In genomic region chr6:7067305-7067704, GRCh38 we compare ENCODE assay signal across 26 cellular contexts. TPM values are rescaled to one million over a fixed set of nuclear protein-coding genes. Genes with fewer than 3 reads are reported as not detected.
"Had no signal": no experiment of that assay in that cellular context is flagged by ENCODE, and none has a peak within 500 bp of the region (broad histone marks: within the 10 kb centered on the region; RNA-seq: fewer than 3 reads in every experiment).

No MANE protein-coding gene starts in this region.

- H3K4me3 ChIP-seq: heart left ventricle, lower lobe of right lung, mucosa of descending colon, ovary, psoas muscle, skin epidermis, suprapubic skin, thoracic aorta, tibial nerve, uterus had no signal

- H3K9me3 ChIP-seq: heart left ventricle, lower lobe of right lung, mucosa of descending colon, ovary, psoas muscle, suprapubic skin, thoracic aorta, tibial nerve, uterus had no signal

- H3K4me3 Mint-ChIP-seq: naive thymus-derived CD4-positive, alpha-beta T cell; natural killer cell treated with Interleukin-12 subunit alpha and Interleukin-12 subunit beta and Interleukin-15 and Interleukin-18, amount 100 ng/mL, for 72 hours; stimulated activated naive CD8-positive, alpha-beta T cell treated with anti-CD3 and anti-CD28 coated beads, Interleukin-15, Interleukin-2, amounts not matched to agents 100 ng/mL and 50 ng/mL, for 24 hours; type B pancreatic cell had no signal

- H3K36me3 ChIP-seq: heart left ventricle, lower lobe of right lung, ovary, suprapubic skin, thoracic aorta, tibial nerve, uterus had no signal

- DNase-seq: heart left ventricle; islet precursor cell; left ventricle myocardium superior; lower lobe of right lung; mammary epithelial cell; midbrain; mucosa of descending colon; naive thymus-derived CD4-positive, alpha-beta T cell; ovary; posterior cingulate gyrus; psoas muscle; stimulated activated CD4-positive, alpha-beta T cell treated with anti-CD3 and anti-CD28 coated beads, Interleukin-12 subunit alpha, Interleukin-12 subunit beta, amount 100 ng/mL, for 4 hours; stimulated activated CD4-positive, alpha-beta T cell treated with anti-CD3 and anti-CD28 coated beads, Interleukin-15, amount 100 ng/mL, for 24 hours; stimulated activated CD4-positive, alpha-beta T cell treated with anti-CD3 and anti-CD28 coated beads, Interleukin-2, amount 100 ng/mL, for 24 hours; stimulated activated CD4-positive, alpha-beta T cell treated with anti-CD3 and anti-CD28 coated beads, Interleukin-4, amount 100 ng/mL, for 1 hour; stimulated activated naive CD4-positive, alpha-beta T cell; uterus had no signal

- H3K36me3 Mint-ChIP-seq: natural killer cell treated with Interleukin-12 subunit alpha and Interleukin-12 subunit beta and Interleukin-15 and Interleukin-18, amount 100 ng/mL, for 72 hours; type B pancreatic cell had no signal

- H3K27ac ChIP-seq: heart left ventricle, lower lobe of right lung, ovary, psoas muscle, skin epidermis, suprapubic skin, thoracic aorta, tibial nerve, uterus had no signal

- H3K4me1 ChIP-seq: heart left ventricle, lower lobe of right lung, psoas muscle, suprapubic skin, tibial nerve, uterus had no signal

- H3K27me3 ChIP-seq: heart left ventricle, ovary, suprapubic skin, tibial nerve, uterus had no signal

- H3K27me3 Mint-ChIP-seq: stimulated activated naive CD8-positive, alpha-beta T cell treated with anti-CD3 and anti-CD28 coated beads, Interleukin-15, Interleukin-2, amounts not matched to agents 100 ng/mL and 50 ng/mL, for 24 hours; type B pancreatic cell had no signal

- H3K4me1 Mint-ChIP-seq: naive thymus-derived CD4-positive, alpha-beta T cell had no signal

- H3K27ac Mint-ChIP-seq: natural killer cell treated with Interleukin-12 subunit alpha and Interleukin-12 subunit beta and Interleukin-15 and Interleukin-18, amount 100 ng/mL, for 72 hours; stimulated activated naive CD8-positive, alpha-beta T cell treated with anti-CD3 and anti-CD28 coated beads, Interleukin-15, Interleukin-2, amounts not matched to agents 100 ng/mL and 50 ng/mL, for 24 hours; type B pancreatic cell had no signal

- ATAC-seq: heart left ventricle; left ventricle myocardium superior; lower lobe of right lung; mucosa of descending colon; naive thymus-derived CD4-positive, alpha-beta T cell; natural killer cell treated with Interleukin-12 subunit alpha and Interleukin-12 subunit beta and Interleukin-15 and Interleukin-18, amount 100 ng/mL, for 72 hours; psoas muscle; sciatic nerve had no signal

RNA-seq across cellular contexts. Expression of gene RREB1, which starts 40.5 kb away (rescaled TPM):
- polyA plus RNA-seq: neural cell had no signal
